In genomic region chr13:70390968-70391367, GRCh38 we compare ENCODE assay signal across 23 cellular contexts.
"Had no signal": no experiment of that assay in that cellular context is flagged by ENCODE, and none has a peak within 500 bp of the region (broad histone marks: within the 10 kb centered on the region; RNA-seq: fewer than 3 reads in every experiment).

No MANE protein-coding gene starts in this region.

- H3K4me3 Mint-ChIP-seq: activated CD8-positive, alpha-beta T cell treated with anti-CD3 and anti-CD28 coated beads for 36 hours; activated naive CD4-positive, alpha-beta T cell treated with anti-CD3 and anti-CD28 coated beads, Interleukin-2, amount 50 U/mL, for 24 hours; activated naive CD8-positive, alpha-beta T cell treated with anti-CD3 and anti-CD28 coated beads, Interleukin-2, amount 50 U/mL, for 24 hours; natural killer cell; neural progenitor cell; stimulated activated effector memory CD8-positive, alpha-beta T cell treated with anti-CD3 and anti-CD28 coated beads, Interleukin-12 subunit alpha, Interleukin-12 subunit beta, amount 100 ng/mL, for 72 hours; stimulated activated naive CD8-positive, alpha-beta T cell treated with anti-CD3 and anti-CD28 coated beads, Interleukin-15, Interleukin-2, amounts not matched to agents 100 ng/mL and 50 ng/mL, for 24 hours; WTC11 had no signal

- DNase-seq: activated CD4-positive, alpha-beta T cell treated with anti-CD3 and anti-CD28 coated beads, Interleukin-2, amount 50 U/mL, for 1 hour; activated CD8-positive, alpha-beta T cell treated with anti-CD3 and anti-CD28 coated beads for 36 hours; activated naive CD8-positive, alpha-beta T cell treated with anti-CD3 and anti-CD28 coated beads, Interleukin-2, amount 50 U/mL, for 24 hours; activated T-cell treated with anti-CD3 and anti-CD28 coated beads, Interleukin-2, amount 50 U/mL, for 48 hours; amygdala; caudate nucleus; left lung; natural killer cell; occipital lobe; psoas muscle; sigmoid colon; stimulated activated CD4-positive, alpha-beta T cell treated with anti-CD3 and anti-CD28 coated beads, Interleukin-4, amount 100 ng/mL, for 24 hours; trophoblast cell had no signal

- H3K27ac Mint-ChIP-seq: activated CD8-positive, alpha-beta T cell treated with anti-CD3 and anti-CD28 coated beads for 36 hours; activated naive CD4-positive, alpha-beta T cell treated with anti-CD3 and anti-CD28 coated beads, Interleukin-2, amount 50 U/mL, for 24 hours; activated naive CD8-positive, alpha-beta T cell treated with anti-CD3 and anti-CD28 coated beads, Interleukin-2, amount 50 U/mL, for 24 hours; activated T-helper 2 cell treated with anti-CD3 and anti-CD28 coated beads, Interferon-gamma antibody, Interleukin-2, Interleukin-4, amounts not matched to agents 10 μg/mL and 5 μg/mL and 100 μg/mL, durations not matched to agents 14 hours and 24 hours and 36 hours; natural killer cell; neural progenitor cell; stimulated activated effector memory CD8-positive, alpha-beta T cell treated with anti-CD3 and anti-CD28 coated beads, Interleukin-12 subunit alpha, Interleukin-12 subunit beta, amount 100 ng/mL, for 72 hours; stimulated activated naive CD8-positive, alpha-beta T cell treated with anti-CD3 and anti-CD28 coated beads, Interleukin-15, Interleukin-2, amounts not matched to agents 100 ng/mL and 50 ng/mL, for 24 hours; WTC11 had no signal

- H3K9me3 ChIP-seq: left lung, psoas muscle, sigmoid colon, thoracic aorta had no signal

- H3K27me3 Mint-ChIP-seq: activated CD8-positive, alpha-beta T cell treated with anti-CD3 and anti-CD28 coated beads for 36 hours; activated naive CD4-positive, alpha-beta T cell treated with anti-CD3 and anti-CD28 coated beads, Interleukin-2, amount 50 U/mL, for 24 hours; activated naive CD8-positive, alpha-beta T cell treated with anti-CD3 and anti-CD28 coated beads, Interleukin-2, amount 50 U/mL, for 24 hours; stimulated activated naive CD8-positive, alpha-beta T cell treated with anti-CD3 and anti-CD28 coated beads, Interleukin-15, Interleukin-2, amounts not matched to agents 100 ng/mL and 50 ng/mL, for 24 hours had no signal

- H3K27me3 ChIP-seq: left lung, neural progenitor cell, sigmoid colon had no signal

- H3K79me2 ChIP-seq: parathyroid adenoma had no signal

- ATAC-seq: activated CD8-positive, alpha-beta T cell treated with anti-CD3 and anti-CD28 coated beads for 36 hours; activated naive CD8-positive, alpha-beta T cell treated with anti-CD3 and anti-CD28 coated beads, Interleukin-2, amount 50 U/mL, for 24 hours; left lung; natural killer cell; psoas muscle; stimulated activated effector memory CD8-positive, alpha-beta T cell treated with anti-CD3 and anti-CD28 coated beads, Interleukin-12 subunit alpha, Interleukin-12 subunit beta, amount 100 ng/mL, for 72 hours had no signal

- H3K4me2 ChIP-seq: neural progenitor cell had no signal

- H3K27ac ChIP-seq: epithelial cell of prostate, left lung, neural progenitor cell, parathyroid adenoma, psoas muscle, sigmoid colon, thoracic aorta had no signal

- H3K9me3 Mint-ChIP-seq: activated naive CD8-positive, alpha-beta T cell treated with anti-CD3 and anti-CD28 coated beads, Interleukin-2, amount 50 U/mL, for 24 hours; neural progenitor cell; WTC11 had no signal

- H3K36me3 ChIP-seq: left lung, neural progenitor cell, sigmoid colon, thoracic aorta had no signal

- H3K36me3 Mint-ChIP-seq: activated naive CD4-positive, alpha-beta T cell treated with anti-CD3 and anti-CD28 coated beads, Interleukin-2, amount 50 U/mL, for 24 hours; natural killer cell; neural progenitor cell; stimulated activated effector memory CD8-positive, alpha-beta T cell treated with anti-CD3 and anti-CD28 coated beads, Interleukin-12 subunit alpha, Interleukin-12 subunit beta, amount 100 ng/mL, for 72 hours; WTC11 had no signal

- H3K4me1 ChIP-seq: left lung, parathyroid adenoma, psoas muscle, sigmoid colon had no signal

- H2AFZ ChIP-seq: neural progenitor cell, parathyroid adenoma had no signal

- H3K4me1 Mint-ChIP-seq: activated naive CD4-positive, alpha-beta T cell treated with anti-CD3 and anti-CD28 coated beads, Interleukin-2, amount 50 U/mL, for 24 hours; activated naive CD8-positive, alpha-beta T cell treated with anti-CD3 and anti-CD28 coated beads, Interleukin-2, amount 50 U/mL, for 24 hours; natural killer cell; stimulated activated effector memory CD8-positive, alpha-beta T cell treated with anti-CD3 and anti-CD28 coated beads, Interleukin-12 subunit alpha, Interleukin-12 subunit beta, amount 100 ng/mL, for 72 hours had no signal

- H3K4me3 ChIP-seq: left lung, lung, neural progenitor cell, psoas muscle, sigmoid colon, thoracic aorta had no signal
